Comparison of ENCODE assay signal across 1 cellular context in the genomic region with DNA sequence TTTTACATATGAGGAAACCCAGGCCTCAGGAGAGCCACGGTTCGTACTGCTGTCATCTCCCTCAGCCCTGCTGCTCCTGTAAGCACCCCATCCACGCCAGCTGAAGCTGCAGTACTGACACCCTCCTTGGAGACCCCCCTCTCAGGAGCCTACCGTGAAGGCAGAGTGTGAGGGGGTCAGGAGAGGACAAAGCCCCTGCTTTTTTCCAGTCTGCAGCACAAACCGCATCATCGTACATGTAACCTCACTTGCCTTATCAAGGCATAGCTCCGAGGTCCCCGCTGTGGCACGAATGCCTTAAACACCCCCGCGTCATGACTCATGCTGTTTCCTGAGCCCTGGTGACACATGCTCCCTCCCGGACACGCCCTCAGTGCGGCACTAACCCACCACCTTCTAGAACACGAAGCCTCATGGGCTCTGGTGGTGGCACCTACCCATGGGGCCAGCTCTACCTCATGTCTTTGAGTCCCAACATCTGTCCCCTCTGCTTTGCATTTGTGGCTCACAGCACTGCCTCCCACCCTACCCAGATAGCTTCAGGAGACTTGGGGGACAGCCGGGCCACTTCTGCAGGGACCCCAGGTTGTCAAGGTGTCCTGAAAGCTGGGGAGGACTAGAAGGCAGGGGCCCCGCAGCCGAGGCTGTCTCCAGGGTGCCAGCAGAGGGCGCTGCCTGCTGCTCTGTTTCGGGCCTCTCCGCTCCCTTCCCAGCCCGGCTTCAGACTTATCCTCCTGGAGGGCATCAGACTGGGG.
TF ChIP-seq lines count a peak whose summit lies in the region.

No MANE protein-coding gene starts in this region.

TF ChIP-seq in HEK293, 187 proteins besides CTCF, POLR2A, EP300 and RAD21 (continued from another document):
- TF ChIP-seq ZSCAN18 (tag by site-specific recombination; IDR thresholded peaks at IDR 0.05) = no peak
- no peak for TF ChIP-seq MEIS1 (CRISPR knock-in tag; IDR thresholded peaks at IDR 0.05; ENCODE audit: borderline replicate concordance)
- peak; percentile 92 for TF ChIP-seq EGR2 (tag by site-specific recombination; IDR thresholded peaks at IDR 0.05; ENCODE audit: low read depth)
- no peak for TF ChIP-seq ZNF585B (tag by site-specific recombination; IDR thresholded peaks at IDR 0.05)
- no peak for TF ChIP-seq ZNF157 (tag by site-specific recombination; IDR thresholded peaks at IDR 0.05)
- TF ChIP-seq ZNF324 (tag by site-specific recombination; IDR thresholded peaks at IDR 0.05) = peak; percentile 52; the same call in 1 of the 2 replicates
- TF ChIP-seq ZNF510 (tag by site-specific recombination; IDR thresholded peaks at IDR 0.05; ENCODE audit: insufficient replicate concordance) = no peak
